ENCODE assay signal across 8 cellular contexts in the genomic region with DNA sequence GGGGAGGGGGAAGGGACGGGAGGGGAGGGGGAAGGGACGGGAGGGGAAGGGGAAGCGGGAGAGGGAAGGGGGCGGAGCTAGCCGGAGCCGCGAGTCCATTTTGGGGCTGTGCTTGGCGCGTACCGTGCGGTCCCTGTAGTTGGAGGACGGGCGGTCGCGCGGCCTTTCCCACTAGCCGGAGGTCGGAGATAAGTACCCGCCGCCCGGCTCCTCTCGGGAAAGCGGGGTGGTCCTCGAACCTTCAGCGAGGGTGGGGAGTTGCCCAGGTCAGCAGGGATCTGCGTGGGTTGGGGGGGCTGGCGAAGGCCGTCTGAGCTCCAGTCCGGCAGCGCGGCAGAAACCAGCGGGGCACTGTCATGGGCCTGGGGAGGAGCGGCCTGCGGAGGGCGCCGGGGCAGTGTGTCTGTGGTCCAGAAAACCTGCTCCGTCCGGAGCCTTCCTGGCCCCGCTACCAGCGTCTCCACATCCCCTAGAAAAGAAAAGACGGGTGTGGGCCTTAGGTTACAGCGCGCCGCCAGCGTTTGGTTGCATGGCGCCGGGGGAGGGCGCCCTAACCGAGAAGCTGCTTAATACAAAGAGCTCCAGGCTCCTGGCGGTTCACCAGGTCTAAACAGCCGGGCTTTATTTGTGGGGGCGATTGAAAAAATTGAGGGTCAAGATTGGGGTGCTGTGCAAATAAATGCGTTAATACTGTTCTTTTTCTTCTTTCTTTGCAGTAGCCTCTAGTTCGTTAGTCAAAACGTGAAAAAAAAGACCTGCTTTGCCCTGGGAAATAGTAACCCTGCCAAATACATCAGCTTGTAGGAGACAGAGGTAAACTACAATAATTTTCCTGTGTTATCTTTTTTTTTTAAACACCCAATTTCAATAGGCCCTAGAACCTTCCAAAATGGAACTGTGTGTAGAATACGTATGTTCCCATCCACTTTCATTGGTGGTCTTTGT. TPM values are rescaled to one million over a fixed set of nuclear protein-coding genes. Genes with fewer than 3 reads are reported as not detected.
DNase-seq lines count a peak whose midpoint lies in the region; ATAC-seq and TF ChIP-seq lines count a peak whose summit lies in the region.

Gene TRIM13, plus strand, starts transcription at position 92 of the 945 bp plus-strand sequence. CDS start 14,899 bp downstream, outside the sequence.

- H3K4me3 Mint-ChIP-seq in activated T-cell treated with anti-CD3 and anti-CD28 coated beads, Interleukin-2, amount 50 U/mL, for 4 hours = peak within 1 kb of the TSS; percentile 89

- H3K27me3 Mint-ChIP-seq in activated T-cell treated with anti-CD3 and anti-CD28 coated beads, Interleukin-2, amount 50 U/mL, for 4 hours (ENCODE audit: low read depth) = no peaks in the 10 kb centered on the region

- H3K36me3 ChIP-seq in esophagus (ENCODE audit: control insufficient read depth in 2 of 2, insufficient read depth in 2 of 2, low read length in 1 of 2) = no peaks in the 10 kb centered on the region
- peaks cover 0 to 12% of the 10 kb centered on the region in 2 donors for H3K36me3 ChIP-seq in muscle layer of duodenum (ENCODE audit: control insufficient read depth in 1 of 2, insufficient read depth in 2 of 2, low read length in 2 of 2)

- H3K4me3 ChIP-seq in esophagus (ENCODE audit: low read depth in 1 of 2, low read length in 2 of 2) (peak within 1 kb of the TSS; percentile 83 to 97), muscle layer of duodenum (ENCODE audit: low read depth in 1 of 2, low read length in 2 of 2) (peak within 1 kb of the TSS; percentile 79 to 93)

- peak; percentile 69 for DNase-seq in DMS153 (lab: John Stamatoyannopoulos, UW)
- peak; percentile 72 for DNase-seq in HuH-7 (ENCODE audit: low spot score)
- DNase-seq in activated T-cell treated with anti-CD3 and anti-CD28 coated beads, Interleukin-2, amount 50 U/mL, for 4 hours = peak; percentile 74
- peak; percentile 64 to 71 for DNase-seq in stimulated activated CD8-positive, alpha-beta memory T cell treated with anti-CD3 and anti-CD28 coated beads, Interleukin-7, amount 100 ng/mL, for 4 hours (ENCODE audit: low read depth in 2 of 2)

- H3K27me3 ChIP-seq in esophagus (ENCODE audit: control insufficient read depth in 1 of 2, insufficient read depth in 2 of 2, low read length in 2 of 2) = no peaks in the 10 kb centered on the region
- H3K27me3 ChIP-seq in muscle layer of duodenum (ENCODE audit: low read depth, low read length) = no peaks in the 10 kb centered on the region

- H3K9me3 Mint-ChIP-seq in activated T-cell treated with anti-CD3 and anti-CD28 coated beads, Interleukin-2, amount 50 U/mL, for 4 hours = no peaks in the 10 kb centered on the region

- H3K27ac ChIP-seq in esophagus (ENCODE audit: low read depth in 2 of 2, low read length in 1 of 2) (peak within 1 kb of the TSS; percentile 96 to 100), muscle layer of duodenum (ENCODE audit: low read length) (peak within 1 kb of the TSS; percentile 91)

- ATAC-seq in GM21515 (IDR thresholded peaks at IDR 0.05; ENCODE audit: unreplicated experiment) = peak; percentile 68
- peak; percentile 85 to 87 for ATAC-seq in activated T-cell treated with anti-CD3 and anti-CD28 coated beads, Interleukin-2, amount 50 U/mL, for 4 hours

- H3K4me1 ChIP-seq in esophagus (ENCODE audit: control insufficient read depth in 2 of 2, insufficient read depth in 2 of 2, low read length in 1 of 2) (no peaks in the 10 kb centered on the region), muscle layer of duodenum (ENCODE audit: control insufficient read depth in 1 of 2, insufficient read depth in 2 of 2, low read length in 2 of 2) (peaks cover 15 to 33% of the 10 kb centered on the region in 2 donors)

- peaks cover 12% of the 10 kb centered on the region for H3K36me3 Mint-ChIP-seq in activated T-cell treated with anti-CD3 and anti-CD28 coated beads, Interleukin-2, amount 50 U/mL, for 4 hours (ENCODE audit: insufficient read depth)

- peaks cover 42% of the 10 kb centered on the region for H3K4me1 Mint-ChIP-seq in activated T-cell treated with anti-CD3 and anti-CD28 coated beads, Interleukin-2, amount 50 U/mL, for 4 hours (ENCODE audit: low read depth)

- H3K9me3 ChIP-seq in esophagus (ENCODE audit: control insufficient read depth in 2 of 2, insufficient read depth in 1 of 2, low read depth in 1 of 2, low read length in 1 of 2) (no peaks in the 10 kb centered on the region), muscle layer of duodenum (ENCODE audit: control insufficient read depth in 1 of 2, low read length in 2 of 2) (no peaks in the 10 kb centered on the region)

- WGBS in esophagus, 2 donors = 0 to 1% methylated on average over 43 to 54 of the region's 56 CpGs

TF ChIP-seq in PFSK-1, 5 proteins besides CTCF, POLR2A, EP300 and RAD21:
- TF ChIP-seq SIN3A (IDR thresholded peaks at IDR 0.05; ENCODE audit: borderline replicate concordance, insufficient read depth, low read length) (no peak), FOXP2 (optimal IDR thresholded peaks at IDR 0.05; ENCODE audit: borderline replicate concordance, extremely low read depth, extremely low read length, insufficient read depth) (no peak), REST (IDR thresholded peaks at IDR 0.05; ENCODE audit: insufficient read depth in 1 of 2, low read depth in 2 of 2, low read length in 2 of 2) (no peak), POLR2AphosphoS5 (IDR thresholded peaks at IDR 0.05; ENCODE audit: low read depth, low read length) (peak; percentile 66), TAF1 (IDR thresholded peaks at IDR 0.05; ENCODE audit: borderline replicate concordance, insufficient read depth, low read length) (0 out of 2 replicates have a peak, but pooled peaks have one; percentile 17)
TF ChIP-seq in PFSK-1: peak in this region for 2.

RNA-seq across cellular contexts. Expression of gene TRIM13, which starts in this region (rescaled TPM):
- 6.0 TPM for polyA plus RNA-seq in PFSK-1 (2012; ENCODE audit: insufficient read length, low read depth)
- 10 to 100 TPM; 13.7 to 16.8 (median 15.3) TPM for total RNA-seq in activated T-cell treated with anti-CD3 and anti-CD28 coated beads, Interleukin-2, amount 50 U/mL, for 4 hours
- 10 to 100 TPM; 22.1 to 25.1 TPM for polyA plus RNA-seq in esophagus

Comparison
In these comparisons a context has a peak if more than half of its experiments do, and no peak if none do; other contexts are left out.
1. Peak in every context shown above with its lines: DNase-seq, ATAC-seq, H3K4me3 ChIP-seq and H3K27ac ChIP-seq.